ENCODE assay signal across 11 cellular contexts in genomic region chr3:111700054-111700453, GRCh38.
DNase-seq lines count a peak whose midpoint lies in the region; ATAC-seq lines count a peak whose summit lies in the region.
"Had no signal": no experiment of that assay in that cellular context is flagged by ENCODE, and none has a peak within 500 bp of the region (broad histone marks: within the 10 kb centered on the region; RNA-seq: fewer than 3 reads in every experiment).

No MANE protein-coding gene starts in this region.

- peak overlapping the region; percentile 17 for H3K27ac Mint-ChIP-seq in activated naive CD4-positive, alpha-beta T cell treated with anti-CD3 and anti-CD28 coated beads, Interleukin-2, amount 10 ng/mL, durations not matched to agents 7 days and 5 days

- no peak for DNase-seq in activated naive CD4-positive, alpha-beta T cell treated with anti-CD3 and anti-CD28 coated beads, Interleukin-2, amount 10 ng/mL, durations not matched to agents 7 days and 5 days
- no peak for DNase-seq in SIG-M5 treated with dmso at 0.1 percent for 504 hours (lab: John Stamatoyannopoulos, UW; ENCODE audit: unreplicated experiment)
- DNase-seq in NCI-H2107 (lab: John Stamatoyannopoulos, UW): no peak
- DNase-seq: NCI-H2227 treated with DMSO at 0.1 percent for 48 hours; PC-3; stimulated activated naive CD4-positive, alpha-beta T cell treated with Interleukin-2 at 50 U/mL for 16 hours had no signal

- CTCF ChIA-PET in activated naive CD4-positive, alpha-beta T cell treated with anti-CD3 and anti-CD28 coated beads, Interleukin-2, amount 10 ng/mL, durations not matched to agents 7 days and 5 days (lab: Charles Lee): interaction anchor here (0.9 to 3.4 kb wide), 5 partner anchors 9 to 32 kb away, joined by 3 to 20 read pairs (median 3); no protein-coding TSS in a partner anchor

- no peak overlapping the region for H3K4me3 Mint-ChIP-seq in activated naive CD4-positive, alpha-beta T cell treated with anti-CD3 and anti-CD28 coated beads, Interleukin-2, amount 10 ng/mL, durations not matched to agents 7 days and 5 days

- H3K4me1 Mint-ChIP-seq in activated naive CD4-positive, alpha-beta T cell treated with anti-CD3 and anti-CD28 coated beads, Interleukin-2, amount 10 ng/mL, durations not matched to agents 7 days and 5 days: peaks cover 11% of the 10 kb centered on the region

- no peaks in the 10 kb centered on the region for H3K27me3 Mint-ChIP-seq in activated naive CD4-positive, alpha-beta T cell treated with anti-CD3 and anti-CD28 coated beads, Interleukin-2, amount 10 ng/mL, durations not matched to agents 7 days and 5 days

- ATAC-seq in GM18511 (IDR thresholded peaks at IDR 0.05; ENCODE audit: unreplicated experiment): peak; percentile 70
- peak; percentile 65 for ATAC-seq in GM19351 (IDR thresholded peaks at IDR 0.05; ENCODE audit: unreplicated experiment)
- ATAC-seq in HG03045 (IDR thresholded peaks at IDR 0.05; ENCODE audit: unreplicated experiment): peak; percentile 57
- ATAC-seq in GM21515 (IDR thresholded peaks at IDR 0.05; ENCODE audit: unreplicated experiment): no peak
- no peak for ATAC-seq in HG02938 (IDR thresholded peaks at IDR 0.05; ENCODE audit: unreplicated experiment)
- ATAC-seq: PC-3 had no signal

- peaks cover 14% of the 10 kb centered on the region for H3K36me3 Mint-ChIP-seq in activated naive CD4-positive, alpha-beta T cell treated with anti-CD3 and anti-CD28 coated beads, Interleukin-2, amount 10 ng/mL, durations not matched to agents 7 days and 5 days

- no peaks in the 10 kb centered on the region for H3K9me3 Mint-ChIP-seq in activated naive CD4-positive, alpha-beta T cell treated with anti-CD3 and anti-CD28 coated beads, Interleukin-2, amount 10 ng/mL, durations not matched to agents 7 days and 5 days

Comparison
In these comparisons a context has a peak if more than half of its experiments do, and no peak if none do; other contexts are left out.
1. ATAC-seq: peak in GM18511 (single experiment), GM19351 (single experiment) and HG03045 (single experiment); none in GM21515 (single experiment) and HG02938 (single experiment).